In genomic region chr16:80040413-80040812, GRCh38 we compare ENCODE assay signal across 18 cellular contexts.
A peak's percentile ranks its signal among the peaks of the same experiment; 100 is the strongest.
DNase-seq lines count a peak whose midpoint lies in the region; TF ChIP-seq lines count a peak whose summit lies in the region.
"Had no signal": no experiment of that assay in that cellular context is flagged by ENCODE, and none has a peak within 500 bp of the region (broad histone marks: within the 10 kb centered on the region; RNA-seq: fewer than 3 reads in every experiment).

No MANE protein-coding gene starts in this region.

- H3K4me3 ChIP-seq in PC-9, result no peak overlapping the region
- no peak overlapping the region for H3K4me3 ChIP-seq in suprapubic skin
- no peak overlapping the region for H3K4me3 ChIP-seq in GM23248
- H3K4me3 ChIP-seq: BLaER1, HAP-1 had no signal

- DNase-seq in DMS53 (lab: John Stamatoyannopoulos, UW), result peak; percentile 42
- no peak for DNase-seq in DMS53 treated with DMSO at 0.1 percent for 48 hours (lab: John Stamatoyannopoulos, UW; ENCODE audit: unreplicated experiment)
- peak in 1 of 2 experiments; percentile 38 for DNase-seq in PC-9
- DNase-seq in epithelial cell of prostate (ENCODE audit: low read depth, low spot score), result no peak
- DNase-seq in suprapubic skin (ENCODE audit: low spot score in 2 of 2), result no peak
- DNase-seq in hypothalamus (lab: John Stamatoyannopoulos, UW), result no peak
- DNase-seq in GM23248, result no peak
- DNase-seq in KBM-7, result no peak
- DNase-seq: AML-193; Calu3; CD4-positive, alpha-beta T cell; DMS 273 treated with DMSO at 0.1 percent for 48 hours; DMS79 treated with DMSO at 0.1 percent for 48 hours; EL; GOT3 had no signal

- H3K4me2 ChIP-seq in PC-9 (peak overlapping the region; percentile 45), GM23248 (ENCODE audit: unreplicated experiment) (no peak overlapping the region)
- H3K4me2 ChIP-seq: BLaER1 had no signal

- no peaks in the 10 kb centered on the region for H3K27me3 ChIP-seq in PC-9 (ENCODE audit: insufficient read depth, low read depth)
- no peaks in the 10 kb centered on the region for H3K27me3 ChIP-seq in suprapubic skin
- peaks cover 58% of the 10 kb centered on the region for H3K27me3 ChIP-seq in GM23248 (replicated peaks; ENCODE audit: insufficient read depth)
- H3K27me3 ChIP-seq: BLaER1 had no signal

- peak overlapping the region; percentile 88 for H3K27ac ChIP-seq in PC-9
- H3K27ac ChIP-seq in epithelial cell of prostate, result peak overlapping the region; percentile 4
- peak overlapping the region; percentile 58 for H3K27ac ChIP-seq in suprapubic skin
- H3K27ac ChIP-seq in GM23248, result no peak overlapping the region
- H3K27ac ChIP-seq: 22Rv1, BLaER1 had no signal

- H3K9me2 ChIP-seq in PC-9 (ENCODE audit: insufficient read depth), result no peaks in the 10 kb centered on the region
- H3K9me2 ChIP-seq in GM23248 (ENCODE audit: insufficient read depth), result no peaks in the 10 kb centered on the region

- H3F3A ChIP-seq in PC-9 (ENCODE audit: insufficient read depth, low read depth) (peaks cover 21% of the 10 kb centered on the region; the same call in 1 of the 2 replicates), GM23248 (ENCODE audit: insufficient read depth) (no peaks in the 10 kb centered on the region)

- POLR2A ChIA-PET in PC-9 (lab: Charles Lee; ENCODE audit: unreplicated experiment), result interaction anchor here (0.6 to 0.7 kb wide), 2 partner anchors 13 kb away, joined by 3 to 8 read pairs; no protein-coding TSS in a partner anchor

- BruUV-seq in PC-9 (replicated peaks; lab: Mats Ljungman, UMichigan), result no TSS peak

- H3K36me3 ChIP-seq in PC-9 (ENCODE audit: low read depth), result no peaks in the 10 kb centered on the region
- H3K36me3 ChIP-seq in suprapubic skin, result no peaks in the 10 kb centered on the region
- no peaks in the 10 kb centered on the region for H3K36me3 ChIP-seq in GM23248 (ENCODE audit: low read depth)
- H3K36me3 ChIP-seq: BLaER1, HAP-1 had no signal

- TF ChIP-seq CTCF in PC-9 (conservative IDR thresholded peaks at IDR 0.05), result no peak
- no peak for TF ChIP-seq CTCF in suprapubic skin (IDR thresholded peaks at IDR 0.05)

- in situ Hi-C loops in GM23248 (cut with MboI), result no loop called here
- in situ Hi-C loops in KBM-7 (cut with MboI; ENCODE audit: low pct_unique_long_range_greater_than_20kb, low sequenced_read_pairs), result no loop called here

- H2AFZ ChIP-seq in PC-9 (peak overlapping the region; percentile 20; the same call in 1 of the 2 replicates), GM23248 (no peak overlapping the region)

- H3K9me3 ChIP-seq in PC-9 (ENCODE audit: insufficient read depth, low read depth), result peaks cover 11% of the 10 kb centered on the region; the same call in 1 of the 2 replicates
- no peaks in the 10 kb centered on the region for H3K9me3 ChIP-seq in suprapubic skin
- no peaks in the 10 kb centered on the region for H3K9me3 ChIP-seq in GM23248 (ENCODE audit: low read depth)
- H3K9me3 ChIP-seq: BLaER1, HAP-1 had no signal

- CTCF ChIA-PET in PC-9 (lab: Charles Lee), result no interaction called here

- no peaks in the 10 kb centered on the region for H4K20me1 ChIP-seq in PC-9 (ENCODE audit: insufficient read depth)
- H4K20me1 ChIP-seq in GM23248 (ENCODE audit: insufficient read depth), result no peaks in the 10 kb centered on the region
- H4K20me1 ChIP-seq: BLaER1 had no signal

- intact Hi-C loops in PC-9 (cut with micrococcal nuclease; ENCODE audit: unreplicated experiment), result no loop called here

- no peak for TF ChIP-seq POLR2A in suprapubic skin (IDR thresholded peaks at IDR 0.05)

- no peak for TF ChIP-seq EP300 in suprapubic skin (IDR thresholded peaks at IDR 0.05)

- H3K79me2 ChIP-seq in PC-9 (ENCODE audit: low read depth) (no peaks in the 10 kb centered on the region), GM23248 (ENCODE audit: insufficient read depth) (no peaks in the 10 kb centered on the region)

- no peak overlapping the region for H3K9ac ChIP-seq in GM23248
- H3K9ac ChIP-seq: BLaER1 had no signal

- H3K4me1 ChIP-seq in PC-9 (replicated peaks; ENCODE audit: insufficient read depth) (peaks cover 45% of the 10 kb centered on the region), suprapubic skin (peaks cover 20% of the 10 kb centered on the region), GM23248 (ENCODE audit: insufficient read depth) (peaks cover 5% of the 10 kb centered on the region; the same call in 1 of the 2 replicates)
- H3K4me1 ChIP-seq: BLaER1 had no signal
